In genomic region chr1:33459766-33460543, GRCh38 we compare ENCODE assay signal across 11 cellular contexts. TPM values are rescaled to one million over a fixed set of nuclear protein-coding genes. Genes with fewer than 3 reads are reported as not detected.
DNase-seq lines count a peak whose midpoint lies in the region; ATAC-seq and TF ChIP-seq lines count a peak whose summit lies in the region.
"Had no signal": no experiment of that assay in that cellular context is flagged by ENCODE, and none has a peak within 500 bp of the region (broad histone marks: within the 10 kb centered on the region; RNA-seq: fewer than 3 reads in every experiment).

No MANE protein-coding gene starts in this region.

- H3K36me3 Mint-ChIP-seq in chondrocyte (ENCODE audit: low read depth): no peaks in the 10 kb centered on the region
- no peaks in the 10 kb centered on the region for H3K36me3 Mint-ChIP-seq in CD8-positive, alpha-beta T cell

- no peaks in the 10 kb centered on the region for H3K27me3 ChIP-seq in left lung
- no peaks in the 10 kb centered on the region for H3K27me3 ChIP-seq in CD8-positive, alpha-beta T cell (ENCODE audit: insufficient read depth, low read length)
- H3K27me3 ChIP-seq: hepatocyte had no signal

- no peaks in the 10 kb centered on the region for H3K27me3 Mint-ChIP-seq in chondrocyte (ENCODE audit: low read depth)
- H3K27me3 Mint-ChIP-seq in CD8-positive, alpha-beta T cell (ENCODE audit: low read depth): peaks cover 7% of the 10 kb centered on the region

- peak overlapping the region in 1 of 2 donors; percentile 53 for H3K27ac ChIP-seq in left lung
- H3K27ac ChIP-seq in CD8-positive, alpha-beta T cell (ENCODE audit: low read depth, low read length): no peak overlapping the region
- H3K27ac ChIP-seq: hepatocyte had no signal

- no peak overlapping the region for H3K4me3 ChIP-seq in left lung
- no peak overlapping the region for H3K4me3 ChIP-seq in CD8-positive, alpha-beta T cell (ENCODE audit: low read depth, low read length)
- H3K4me3 ChIP-seq: hepatocyte had no signal

- CTCF ChIA-PET in CD8-positive, alpha-beta T cell (lab: Charles Lee): interaction anchor here (1.3 kb wide), 1 partner anchor 20 kb away, joined by 3 read pairs; no protein-coding TSS in a partner anchor

- intact Hi-C loops in Right ventricle myocardium superior (cut with DNase I): no loop called here
- intact Hi-C loops in cardiac septum (cut with DNase I): loop anchor here (5.0 to 10.0 kb wide), 2 partner anchors 243 to 325 kb away; no protein-coding TSS in a partner anchor
- intact Hi-C loops in left lung (cut with DNase I): loop anchor here in 1 of 2 donors (10.0 kb wide), 2 partner anchors 85 to 245 kb away; no protein-coding TSS in a partner anchor
- intact Hi-C loops in CD8-positive, alpha-beta T cell (cut with DNase I, micrococcal nuclease): loop anchor here in 1 of 2 experiments (5.0 kb wide), 1 partner anchor 93 kb away; no protein-coding TSS in a partner anchor

- no peak overlapping the region for H3K4me3 Mint-ChIP-seq in chondrocyte (ENCODE audit: unreplicated experiment)
- H3K4me3 Mint-ChIP-seq in CD8-positive, alpha-beta T cell: no peak overlapping the region

- no peaks in the 10 kb centered on the region for H3K36me3 ChIP-seq in left lung
- H3K36me3 ChIP-seq in CD8-positive, alpha-beta T cell (ENCODE audit: insufficient read depth, low read length): no peaks in the 10 kb centered on the region

- POLR2A ChIA-PET in CD8-positive, alpha-beta T cell (lab: Charles Lee): no interaction called here

- DNase-seq in Right ventricle myocardium superior (no peak), cardiac septum (ENCODE audit: low spot score) (no peak), chondrocyte (ENCODE audit: low spot score) (no peak), left lung (no peak), DMS79 treated with DMSO at 0.1 percent for 48 hours (lab: John Stamatoyannopoulos, UW) (no peak)
- no peak for DNase-seq in CD8-positive, alpha-beta T cell
- DNase-seq: NCI-H69, T-helper 2 cell had no signal

- peaks cover 0 to 23% of the 10 kb centered on the region in 2 donors for H3K4me1 ChIP-seq in left lung
- no peaks in the 10 kb centered on the region for H3K4me1 ChIP-seq in CD8-positive, alpha-beta T cell (ENCODE audit: insufficient read depth, low read length)

- peaks cover 2% of the 10 kb centered on the region for H3K9me3 Mint-ChIP-seq in chondrocyte (ENCODE audit: low read depth)
- no peaks in the 10 kb centered on the region for H3K9me3 Mint-ChIP-seq in CD8-positive, alpha-beta T cell

- ATAC-seq in Right ventricle myocardium superior (ENCODE audit: poor library complexity) (peak; percentile 26), left lung (peak; percentile 7), HG03196 (IDR thresholded peaks at IDR 0.05; ENCODE audit: unreplicated experiment) (no peak), GM19452 (IDR thresholded peaks at IDR 0.05; ENCODE audit: unreplicated experiment) (no peak)
- ATAC-seq in CD8-positive, alpha-beta T cell: no peak

- TF ChIP-seq CTCF in chondrocyte (IDR thresholded peaks at IDR 0.05) (no peak), left lung (IDR thresholded peaks at IDR 0.05) (no peak)
- TF ChIP-seq CTCF in CD8-positive, alpha-beta T cell (IDR thresholded peaks at IDR 0.05): no peak

- peaks cover 60% of the 10 kb centered on the region for H3K4me1 Mint-ChIP-seq in chondrocyte (ENCODE audit: low read depth)
- no peaks in the 10 kb centered on the region for H3K4me1 Mint-ChIP-seq in CD8-positive, alpha-beta T cell (ENCODE audit: low read depth)

- H3K27ac Mint-ChIP-seq in chondrocyte (ENCODE audit: unreplicated experiment): peak overlapping the region; percentile 81
- H3K27ac Mint-ChIP-seq in CD8-positive, alpha-beta T cell: no peak overlapping the region

- H3K9me3 ChIP-seq in left lung: no peaks in the 10 kb centered on the region
- H3K9me3 ChIP-seq in CD8-positive, alpha-beta T cell (ENCODE audit: low read length): no peaks in the 10 kb centered on the region

RNA-seq across cellular contexts. Expression of gene ZSCAN20, which starts 12.5 kb away (rescaled TPM):
- total RNA-seq in Right ventricle myocardium superior (4.4 TPM), cardiac septum (8.3 TPM), chondrocyte (4.4 to 5.9 TPM (median 5.4 TPM) in 3 replicates), left lung (1 to 10 TPM; 4.3 to 4.4 TPM)
- under 1 TPM; 0.19 TPM for total RNA-seq in CD8-positive, alpha-beta T cell

RNA-seq across cellular contexts. Expression of gene PHC2, which starts 29.1 kb away (rescaled TPM):
- total RNA-seq in Right ventricle myocardium superior (105 TPM), cardiac septum (101 TPM), chondrocyte (75.9 to 99.7 TPM (median 91.5 TPM) in 3 replicates), left lung (100 to 1,000 TPM in 1 of 2 donors, 10 to 100 TPM in 1; 78.2 to 125 TPM)
- total RNA-seq in CD8-positive, alpha-beta T cell: 10 to 100 TPM; 39.7 to 40.4 TPM

Comparison
In these comparisons a context has a peak if more than half of its experiments do, and no peak if none do; other contexts are left out.
1. ATAC-seq: peak in Right ventricle myocardium superior (single experiment) and left lung (single experiment); none in CD8-positive, alpha-beta T cell (single experiment), HG03196 (single experiment) and GM19452 (single experiment).